Comparison of ENCODE assay signal across 1 cellular context in genomic region chr18:79753391-79753851, GRCh38.
TF ChIP-seq lines count a peak whose summit lies in the region.

No MANE protein-coding gene starts in this region.

TF ChIP-seq in GM23338, 12 proteins besides CTCF, POLR2A, EP300 and RAD21 (continued from another document):
- TF ChIP-seq ZNF462 (CRISPR knock-in tag; IDR thresholded peaks at IDR 0.05) (no peak), EZH2phosphoT487 (IDR thresholded peaks at IDR 0.05; ENCODE audit: unreplicated experiment) (no peak), STAT1 (IDR thresholded peaks at IDR 0.05; ENCODE audit: unreplicated experiment) (no peak), JUNB (IDR thresholded peaks at IDR 0.05; ENCODE audit: unreplicated experiment) (no peak), ZNF114 (CRISPR knock-in tag; IDR thresholded peaks at IDR 0.05) (no peak)
- TF ChIP-seq, protein P1, sequence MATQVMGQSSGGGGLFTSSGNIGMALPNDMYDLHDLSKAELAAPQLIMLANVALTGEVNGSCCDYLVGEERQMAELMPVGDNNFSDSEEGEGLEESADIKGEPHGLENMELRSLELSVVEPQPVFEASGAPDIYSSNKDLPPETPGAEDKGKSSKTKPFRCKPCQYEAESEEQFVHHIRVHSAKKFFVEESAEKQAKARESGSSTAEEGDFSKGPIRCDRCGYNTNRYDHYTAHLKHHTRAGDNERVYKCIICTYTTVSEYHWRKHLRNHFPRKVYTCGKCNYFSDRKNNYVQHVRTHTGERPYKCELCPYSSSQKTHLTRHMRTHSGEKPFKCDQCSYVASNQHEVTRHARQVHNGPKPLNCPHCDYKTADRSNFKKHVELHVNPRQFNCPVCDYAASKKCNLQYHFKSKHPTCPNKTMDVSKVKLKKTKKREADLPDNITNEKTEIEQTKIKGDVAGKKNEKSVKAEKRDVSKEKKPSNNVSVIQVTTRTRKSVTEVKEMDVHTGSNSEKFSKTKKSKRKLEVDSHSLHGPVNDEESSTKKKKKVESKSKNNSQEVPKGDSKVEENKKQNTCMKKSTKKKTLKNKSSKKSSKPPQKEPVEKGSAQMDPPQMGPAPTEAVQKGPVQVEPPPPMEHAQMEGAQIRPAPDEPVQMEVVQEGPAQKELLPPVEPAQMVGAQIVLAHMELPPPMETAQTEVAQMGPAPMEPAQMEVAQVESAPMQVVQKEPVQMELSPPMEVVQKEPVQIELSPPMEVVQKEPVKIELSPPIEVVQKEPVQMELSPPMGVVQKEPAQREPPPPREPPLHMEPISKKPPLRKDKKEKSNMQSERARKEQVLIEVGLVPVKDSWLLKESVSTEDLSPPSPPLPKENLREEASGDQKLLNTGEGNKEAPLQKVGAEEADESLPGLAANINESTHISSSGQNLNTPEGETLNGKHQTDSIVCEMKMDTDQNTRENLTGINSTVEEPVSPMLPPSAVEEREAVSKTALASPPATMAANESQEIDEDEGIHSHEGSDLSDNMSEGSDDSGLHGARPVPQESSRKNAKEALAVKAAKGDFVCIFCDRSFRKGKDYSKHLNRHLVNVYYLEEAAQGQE (IDR thresholded peaks at IDR 0.05; ENCODE audit: unreplicated experiment): no peak
